9 cellular contexts compared by ENCODE assay signal in genomic region chr4:3041192-3042142, GRCh38. TPM values are rescaled to one million over a fixed set of nuclear protein-coding genes. Genes with fewer than 3 reads are reported as not detected.
DNase-seq lines count a peak whose midpoint lies in the region; ATAC-seq and TF ChIP-seq lines count a peak whose summit lies in the region.
"Had no signal": no experiment of that assay in that cellular context is flagged by ENCODE, and none has a peak within 500 bp of the region (broad histone marks: within the 10 kb centered on the region; RNA-seq: fewer than 3 reads in every experiment).

No MANE protein-coding gene starts in this region.

- intact Hi-C loops in activated CD4-positive, alpha-beta memory T cell treated with anti-CD3 and anti-CD28 coated beads for 36 hours (cut with micrococcal nuclease): loop anchor here (10.0 kb wide), 1 partner anchor 277 kb away; no protein-coding TSS in a partner anchor
- intact Hi-C loops in naive thymus-derived CD4-positive, alpha-beta T cell (cut with micrococcal nuclease): loop anchor here (1.0 kb wide), 3 partner anchors 33 to 107 kb away; partner anchors contain the start of genes GRK4 (in 1 of the 2), HTT (in 1 of the 2), HTT-AS (in 1 of the 2) and NOP14 (in 1 of the 2)

- peak overlapping the region; percentile 54 for H3K27ac ChIP-seq in naive thymus-derived CD4-positive, alpha-beta T cell (ENCODE audit: low read depth, low read length)

- peaks cover 7% of the 10 kb centered on the region for H3K9me3 Mint-ChIP-seq in activated CD4-positive, alpha-beta memory T cell treated with anti-CD3 and anti-CD28 coated beads for 36 hours
- H3K9me3 Mint-ChIP-seq in naive thymus-derived CD4-positive, alpha-beta T cell: peaks cover 0 to 9% (median 5%) of the 10 kb centered on the region in 11 donors
- H3K9me3 Mint-ChIP-seq in endothelial cell (ENCODE audit: unreplicated experiment): no peaks in the 10 kb centered on the region

- POLR2A ChIA-PET in activated CD4-positive, alpha-beta memory T cell treated with anti-CD3 and anti-CD28 coated beads for 36 hours (lab: Charles Lee): interaction anchor here (0.8 to 1.2 kb wide), 3 partner anchors 32 to 79 kb away, joined by 3 to 4 read pairs (median 3); partner anchors contain the start of gene GRK4
- POLR2A ChIA-PET in naive thymus-derived CD4-positive, alpha-beta T cell (lab: Charles Lee): interaction anchor here (1.0 to 1.9 kb wide), 7 partner anchors 10 to 573 kb away, joined by 3 to 9 read pairs (median 3); partner anchors contain the start of genes GRK4, NOP14 and RNF4

- H3K4me1 Mint-ChIP-seq in activated CD4-positive, alpha-beta memory T cell treated with anti-CD3 and anti-CD28 coated beads for 36 hours (ENCODE audit: low read depth): peaks cover 60% of the 10 kb centered on the region
- peaks cover 40 to 72% (median 59%) of the 10 kb centered on the region in 7 donors for H3K4me1 Mint-ChIP-seq in naive thymus-derived CD4-positive, alpha-beta T cell
- H3K4me1 Mint-ChIP-seq in endothelial cell (ENCODE audit: unreplicated experiment): peaks cover 4% of the 10 kb centered on the region

- H3K36me3 ChIP-seq in naive thymus-derived CD4-positive, alpha-beta T cell (ENCODE audit: control insufficient read depth in 2 of 3, insufficient read depth in 3 of 3, low read length in 3 of 3): no peaks in the 10 kb centered on the region

- peak; percentile 55 for ATAC-seq in naive thymus-derived CD4-positive, alpha-beta T cell

- H3K4me3 ChIP-seq in GM12864 (ENCODE audit: low read depth, low read length) (peak overlapping the region; percentile 61), epithelial cell of proximal tubule (ENCODE audit: low read depth, low read length) (peak overlapping the region; percentile 60)
- H3K4me3 ChIP-seq in naive thymus-derived CD4-positive, alpha-beta T cell (ENCODE audit: low read length): peak overlapping the region; percentile 66

- TF ChIP-seq CTCF in GM12864 (IDR thresholded peaks at IDR 0.05; ENCODE audit: low read depth, low read length, missing control alignments) (no peak), epithelial cell of proximal tubule (conservative IDR thresholded peaks at IDR 0.05; ENCODE audit: low read depth, low read length) (no peak), endothelial cell (IDR thresholded peaks at IDR 0.05; ENCODE audit: unreplicated experiment) (no peak)

- H3K27ac Mint-ChIP-seq in activated CD4-positive, alpha-beta memory T cell treated with anti-CD3 and anti-CD28 coated beads for 36 hours: no peak overlapping the region
- peak overlapping the region in 8 of 9 donors; percentile 43 to 88 (median 84) for H3K27ac Mint-ChIP-seq in naive thymus-derived CD4-positive, alpha-beta T cell
- no peak overlapping the region for H3K27ac Mint-ChIP-seq in endothelial cell (ENCODE audit: unreplicated experiment)

- H3K27me3 ChIP-seq in naive thymus-derived CD4-positive, alpha-beta T cell (ENCODE audit: control insufficient read depth in 2 of 2, insufficient read depth in 2 of 2, low read length in 2 of 2): no peaks in the 10 kb centered on the region

- H3K36me3 Mint-ChIP-seq in activated CD4-positive, alpha-beta memory T cell treated with anti-CD3 and anti-CD28 coated beads for 36 hours: peaks cover 6% of the 10 kb centered on the region
- H3K36me3 Mint-ChIP-seq in naive thymus-derived CD4-positive, alpha-beta T cell: peaks cover 0 to 10% (median 0%) of the 10 kb centered on the region in 5 donors
- no peaks in the 10 kb centered on the region for H3K36me3 Mint-ChIP-seq in endothelial cell (ENCODE audit: low read depth, unreplicated experiment)

- peaks cover 38 to 39% of the 10 kb centered on the region in 2 donors for H3K4me1 ChIP-seq in naive thymus-derived CD4-positive, alpha-beta T cell (ENCODE audit: control insufficient read depth in 2 of 2, insufficient read depth in 2 of 2, low read length in 2 of 2)

- DNase-seq in GM12864 (ENCODE audit: low read depth) (no peak), LHCN-M2 (ENCODE audit: low read depth) (peak; percentile 85), epithelial cell of proximal tubule (ENCODE audit: low read depth) (no peak), DMS 273 treated with DMSO at 0.1 percent for 48 hours (lab: John Stamatoyannopoulos, UW) (no peak), NCI-H128 (lab: John Stamatoyannopoulos, UW; ENCODE audit: unreplicated experiment) (no peak), endothelial cell (ENCODE audit: low spot score) (no peak)
- peak; percentile 62 for DNase-seq in activated CD4-positive, alpha-beta memory T cell treated with anti-CD3 and anti-CD28 coated beads for 36 hours
- peak in 8 of 9 donors; percentile 30 to 40 (median 36) for DNase-seq in naive thymus-derived CD4-positive, alpha-beta T cell

- no peaks in the 10 kb centered on the region for H3K9me3 ChIP-seq in naive thymus-derived CD4-positive, alpha-beta T cell (ENCODE audit: control insufficient read depth in 2 of 3, low read length in 3 of 3)

- H3K4me3 Mint-ChIP-seq in activated CD4-positive, alpha-beta memory T cell treated with anti-CD3 and anti-CD28 coated beads for 36 hours: peak overlapping the region; percentile 78
- peak overlapping the region; percentile 83 to 98 (median 89) for H3K4me3 Mint-ChIP-seq in naive thymus-derived CD4-positive, alpha-beta T cell
- no peak overlapping the region for H3K4me3 Mint-ChIP-seq in endothelial cell (ENCODE audit: unreplicated experiment)

- CTCF ChIA-PET in activated CD4-positive, alpha-beta memory T cell treated with anti-CD3 and anti-CD28 coated beads for 36 hours (lab: Charles Lee): interaction anchor here (0.6 to 11.2 kb wide), 10 partner anchors 20 to 470 kb away, joined by 3 to 98 read pairs (median 4); partner anchors contain the start of genes GRK4 and NOP14
- CTCF ChIA-PET in naive thymus-derived CD4-positive, alpha-beta T cell (lab: Charles Lee): interaction anchor here (0.9 kb wide), 1 partner anchor 106 kb away, joined by 3 read pairs; no protein-coding TSS in a partner anchor

- peaks cover 12% of the 10 kb centered on the region for H3K27me3 Mint-ChIP-seq in activated CD4-positive, alpha-beta memory T cell treated with anti-CD3 and anti-CD28 coated beads for 36 hours
- peaks cover 0 to 6% (median 0%) of the 10 kb centered on the region in 5 donors for H3K27me3 Mint-ChIP-seq in naive thymus-derived CD4-positive, alpha-beta T cell
- H3K27me3 Mint-ChIP-seq in endothelial cell (ENCODE audit: unreplicated experiment): no peaks in the 10 kb centered on the region

RNA-seq across cellular contexts. Expression of gene HTT-AS, which starts 32.9 kb away (rescaled TPM):
- total RNA-seq in LHCN-M2 (2014; rRNA removed) (not detected in 2 replicates), epithelial cell of proximal tubule (not detected in 2 replicates), endothelial cell (ENCODE audit: unreplicated experiment) (not detected)
- not detected for polyA plus RNA-seq in LHCN-M2 (2012)
- not detected for total RNA-seq in activated CD4-positive, alpha-beta memory T cell treated with anti-CD3 and anti-CD28 coated beads for 36 hours
- not detected for total RNA-seq in naive thymus-derived CD4-positive, alpha-beta T cell
- polyA plus RNA-seq in naive thymus-derived CD4-positive, alpha-beta T cell: not detected
- total RNA-seq: subcutaneous adipose tissue had no signal

RNA-seq across cellular contexts. Expression of gene HTT, which starts 33.0 kb away (rescaled TPM):
- total RNA-seq in LHCN-M2 (2014; rRNA removed) (12.8 and 19.4 TPM in 2 replicates), epithelial cell of proximal tubule (29.4 and 32.5 TPM in 2 replicates), endothelial cell (ENCODE audit: unreplicated experiment) (62.4 TPM)
- polyA plus RNA-seq in LHCN-M2 (2012): 16.9 TPM
- total RNA-seq in activated CD4-positive, alpha-beta memory T cell treated with anti-CD3 and anti-CD28 coated beads for 36 hours: 10 to 100 TPM; 57.6 to 69.8 TPM
- total RNA-seq in naive thymus-derived CD4-positive, alpha-beta T cell: 100 to 1,000 TPM in 1 of 5 experiments, 10 to 100 TPM in 4; 61.4 to 115 (median 72.5) TPM
- polyA plus RNA-seq in naive thymus-derived CD4-positive, alpha-beta T cell: 1 to 10 TPM; 2.4 to 5.2 TPM

Comparison
In these comparisons a context has a peak if more than half of its experiments do, and no peak if none do; other contexts are left out.
1. DNase-seq: peak in LHCN-M2 (single experiment), activated CD4-positive, alpha-beta memory T cell treated with anti-CD3 and anti-CD28 coated beads for 36 hours (single experiment) and naive thymus-derived CD4-positive, alpha-beta T cell (8 of 9); none in GM12864 (single experiment), epithelial cell of proximal tubule (single experiment), DMS 273 treated with DMSO at 0.1 percent for 48 hours (single experiment), NCI-H128 (single experiment) and endothelial cell (single experiment).
2. H3K27ac Mint-ChIP-seq: peak in naive thymus-derived CD4-positive, alpha-beta T cell (8 of 9); none in activated CD4-positive, alpha-beta memory T cell treated with anti-CD3 and anti-CD28 coated beads for 36 hours (single experiment) and endothelial cell (single experiment).
3. Peak in every context shown above with its lines, with median percentiles within 50 percentile points of each other: H3K4me3 ChIP-seq.